35 cellular contexts compared by ENCODE assay signal in the genomic region with DNA sequence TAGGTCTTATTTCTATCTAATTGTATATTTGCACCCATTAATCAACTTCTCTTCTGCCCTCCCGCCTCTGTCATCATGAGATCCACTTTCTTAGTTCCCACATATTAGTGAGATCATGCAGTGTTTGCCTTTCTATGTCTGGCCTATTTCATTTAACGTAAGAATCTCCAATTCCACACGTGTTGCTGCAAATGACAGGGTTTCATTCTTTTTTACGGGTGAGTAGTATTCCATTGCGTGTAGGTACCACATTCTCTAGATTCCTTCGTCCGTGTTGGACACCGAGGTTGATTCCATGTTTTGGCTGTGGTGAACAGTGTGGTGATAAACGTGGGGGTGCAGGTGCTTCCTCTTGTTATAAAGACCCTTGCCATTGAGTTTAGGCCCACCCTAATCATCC.
"Had no signal": no experiment of that assay in that cellular context is flagged by ENCODE, and none has a peak within 500 bp of the region (broad histone marks: within the 10 kb centered on the region; RNA-seq: fewer than 3 reads in every experiment).

No MANE protein-coding gene starts in this region.

- H3K9me3 ChIP-seq: adrenal gland, body of pancreas, breast epithelium had no signal

- H3K27ac Mint-ChIP-seq: activated CD4-positive, alpha-beta memory T cell treated with anti-CD3 and anti-CD28 coated beads, Interleukin-2, amount 10 ng/mL, durations not matched to agents 7 days and 5 days; activated CD4-positive, alpha-beta T cell treated with anti-CD3 and anti-CD28 coated beads for 36 hours; activated CD4-positive, alpha-beta T cell treated with anti-CD3 and anti-CD28 coated beads, Interleukin-2, amount 10 ng/mL, durations not matched to agents 7 days and 5 days; activated CD8-positive, alpha-beta memory T cell treated with anti-CD3 and anti-CD28 coated beads, Interleukin-2, amount 10 ng/mL, durations not matched to agents 7 days and 5 days; activated CD8-positive, alpha-beta T cell treated with anti-CD3 and anti-CD28 coated beads, Interleukin-2, amount 10 ng/mL, durations not matched to agents 7 days and 5 days; activated naive CD4-positive, alpha-beta T cell treated with anti-CD3 and anti-CD28 coated beads, Interleukin-2, amount 10 ng/mL, durations not matched to agents 7 days and 5 days; activated naive CD4-positive, alpha-beta T cell treated with anti-CD3 and anti-CD28 coated beads, Interleukin-2, amount 50 U/mL, for 24 hours; activated naive CD8-positive, alpha-beta T cell; activated naive CD8-positive, alpha-beta T cell treated with anti-CD3 and anti-CD28 coated beads, Interleukin-2, amount 10 ng/mL, durations not matched to agents 7 days and 5 days; activated T-cell treated with anti-CD3 and anti-CD28 coated beads, Interleukin-2, amount 50 U/mL, for 24 hours; activated T-helper 2 cell treated with anti-CD3 and anti-CD28 coated beads, Interferon-gamma antibody, Interleukin-2, Interleukin-4, amounts not matched to agents 10 μg/mL and 5 μg/mL and 100 μg/mL, durations not matched to agents 14 hours and 24 hours and 36 hours; T-helper 1 cell treated with Interleukin-12 subunit alpha and Interleukin-12 subunit beta and Interleukin-4 antibody, amounts not matched to agents 30 μg/mL and 1 μg/mL, for 36 hours; T-helper 2 cell treated with Interferon-gamma antibody and Interleukin-4, amounts not matched to agents 5 μg/mL and 100 μg/mL, for 36 hours; WTC11 had no signal

- H3K36me3 ChIP-seq: adrenal gland, brain microvascular endothelial cell, breast epithelium, WERI-Rb-1 had no signal

- H3K27me3 Mint-ChIP-seq: activated CD4-positive, alpha-beta T cell treated with anti-CD3 and anti-CD28 coated beads for 36 hours; activated CD8-positive, alpha-beta memory T cell treated with anti-CD3 and anti-CD28 coated beads, Interleukin-2, amount 10 ng/mL, durations not matched to agents 7 days and 5 days; activated naive CD4-positive, alpha-beta T cell treated with anti-CD3 and anti-CD28 coated beads, Interleukin-2, amount 50 U/mL, for 24 hours; activated naive CD8-positive, alpha-beta T cell; activated naive CD8-positive, alpha-beta T cell treated with anti-CD3 and anti-CD28 coated beads, Interleukin-2, amount 10 ng/mL, durations not matched to agents 7 days and 5 days; activated T-cell treated with anti-CD3 and anti-CD28 coated beads, Interleukin-2, amount 50 U/mL, for 24 hours had no signal

- H3K27me3 ChIP-seq: adrenal gland, body of pancreas, brain microvascular endothelial cell, breast epithelium had no signal

- H3K9me3 Mint-ChIP-seq: activated CD4-positive, alpha-beta memory T cell treated with anti-CD3 and anti-CD28 coated beads, Interleukin-2, amount 10 ng/mL, durations not matched to agents 7 days and 5 days; activated naive CD4-positive, alpha-beta T cell treated with anti-CD3 and anti-CD28 coated beads, Interleukin-2, amount 10 ng/mL, durations not matched to agents 7 days and 5 days; activated naive CD4-positive, alpha-beta T cell treated with anti-CD3 and anti-CD28 coated beads, Interleukin-2, amount 50 U/mL, for 24 hours; activated naive CD8-positive, alpha-beta T cell treated with anti-CD3 and anti-CD28 coated beads, Interleukin-2, amount 10 ng/mL, durations not matched to agents 7 days and 5 days; activated T-cell treated with anti-CD3 and anti-CD28 coated beads, Interleukin-2, amount 50 U/mL, for 24 hours; activated T-helper 2 cell treated with anti-CD3 and anti-CD28 coated beads, Interferon-gamma antibody, Interleukin-2, Interleukin-4, amounts not matched to agents 10 μg/mL and 5 μg/mL and 100 μg/mL, durations not matched to agents 14 hours and 24 hours and 36 hours; T-helper 1 cell treated with Interleukin-12 subunit alpha and Interleukin-12 subunit beta and Interleukin-4 antibody, amounts not matched to agents 30 μg/mL and 1 μg/mL, for 36 hours; T-helper 2 cell treated with Interferon-gamma antibody and Interleukin-4, amounts not matched to agents 5 μg/mL and 100 μg/mL, for 36 hours; WTC11 had no signal

- H3K4me3 ChIP-seq: adrenal gland, body of pancreas, breast epithelium had no signal

- H3K4me3 Mint-ChIP-seq: activated CD4-positive, alpha-beta memory T cell treated with anti-CD3 and anti-CD28 coated beads, Interleukin-2, amount 10 ng/mL, durations not matched to agents 7 days and 5 days; activated CD4-positive, alpha-beta T cell treated with anti-CD3 and anti-CD28 coated beads for 36 hours; activated CD4-positive, alpha-beta T cell treated with anti-CD3 and anti-CD28 coated beads, Interleukin-2, amount 10 ng/mL, durations not matched to agents 7 days and 5 days; activated CD8-positive, alpha-beta memory T cell treated with anti-CD3 and anti-CD28 coated beads, Interleukin-2, amount 10 ng/mL, durations not matched to agents 7 days and 5 days; activated CD8-positive, alpha-beta T cell treated with anti-CD3 and anti-CD28 coated beads, Interleukin-2, amount 10 ng/mL, durations not matched to agents 7 days and 5 days; activated naive CD4-positive, alpha-beta T cell treated with anti-CD3 and anti-CD28 coated beads, Interleukin-2, amount 10 ng/mL, durations not matched to agents 7 days and 5 days; activated naive CD4-positive, alpha-beta T cell treated with anti-CD3 and anti-CD28 coated beads, Interleukin-2, amount 50 U/mL, for 24 hours; activated naive CD8-positive, alpha-beta T cell; activated naive CD8-positive, alpha-beta T cell treated with anti-CD3 and anti-CD28 coated beads, Interleukin-2, amount 10 ng/mL, durations not matched to agents 7 days and 5 days; activated T-cell treated with anti-CD3 and anti-CD28 coated beads, Interleukin-2, amount 50 U/mL, for 24 hours; T-helper 1 cell treated with Interleukin-12 subunit alpha and Interleukin-12 subunit beta and Interleukin-4 antibody, amounts not matched to agents 30 μg/mL and 1 μg/mL, for 36 hours; T-helper 2 cell treated with Interferon-gamma antibody and Interleukin-4, amounts not matched to agents 5 μg/mL and 100 μg/mL, for 36 hours; WTC11 had no signal

- H3K27ac ChIP-seq: adrenal gland, body of pancreas, brain microvascular endothelial cell, breast epithelium, WERI-Rb-1 had no signal

- H3K36me3 Mint-ChIP-seq: activated CD8-positive, alpha-beta memory T cell treated with anti-CD3 and anti-CD28 coated beads, Interleukin-2, amount 10 ng/mL, durations not matched to agents 7 days and 5 days; activated naive CD4-positive, alpha-beta T cell treated with anti-CD3 and anti-CD28 coated beads, Interleukin-2, amount 10 ng/mL, durations not matched to agents 7 days and 5 days; activated naive CD4-positive, alpha-beta T cell treated with anti-CD3 and anti-CD28 coated beads, Interleukin-2, amount 50 U/mL, for 24 hours; activated naive CD8-positive, alpha-beta T cell; activated naive CD8-positive, alpha-beta T cell treated with anti-CD3 and anti-CD28 coated beads, Interleukin-2, amount 10 ng/mL, durations not matched to agents 7 days and 5 days; WTC11 had no signal

- DNase-seq: activated CD4-positive, alpha-beta memory T cell treated with anti-CD3 and anti-CD28 coated beads, Interleukin-2, amount 10 ng/mL, durations not matched to agents 7 days and 5 days; activated CD4-positive, alpha-beta T cell treated with anti-CD3 and anti-CD28 coated beads for 1 hour; activated CD4-positive, alpha-beta T cell treated with anti-CD3 and anti-CD28 coated beads for 36 hours; activated CD4-positive, alpha-beta T cell treated with anti-CD3 and anti-CD28 coated beads for 48 hours; activated CD4-positive, alpha-beta T cell treated with anti-CD3 and anti-CD28 coated beads, Interleukin-2, amount 10 ng/mL, durations not matched to agents 7 days and 5 days; activated CD4-positive, alpha-beta T cell treated with anti-CD3 and anti-CD28 coated beads, Interleukin-2, amount 50 U/mL, for 48 hours; activated CD4-positive, CD25-positive, alpha-beta regulatory T cell; activated CD8-positive, alpha-beta memory T cell treated with anti-CD3 and anti-CD28 coated beads for 24 hours; activated CD8-positive, alpha-beta memory T cell treated with anti-CD3 and anti-CD28 coated beads, Interleukin-2, amount 10 ng/mL, durations not matched to agents 7 days and 5 days; activated CD8-positive, alpha-beta memory T cell treated with anti-CD3 and anti-CD28 coated beads, Interleukin-2, amount 50 U/mL, for 48 hours; activated CD8-positive, alpha-beta T cell treated with anti-CD3 and anti-CD28 coated beads, Interleukin-2, amount 10 ng/mL, durations not matched to agents 7 days and 5 days; activated effector memory CD4-positive, alpha-beta T cell treated with Interleukin-2 at 50 U/mL for 16 hours; activated gamma-delta T cell; activated naive CD4-positive, alpha-beta T cell treated with anti-CD3 and anti-CD28 coated beads, Interleukin-2, amount 10 ng/mL, durations not matched to agents 7 days and 5 days; activated naive CD4-positive, alpha-beta T cell treated with Interleukin-2 at 50 U/mL for 16 hours; activated naive CD8-positive, alpha-beta T cell treated with anti-CD3 and anti-CD28 coated beads, Interleukin-2, amount 10 ng/mL, durations not matched to agents 7 days and 5 days; activated T-cell treated with anti-CD3 and anti-CD28 coated beads, Interleukin-2, amount 50 U/mL, for 24 hours; activated T-cell treated with anti-CD3 and anti-CD28 coated beads, Interleukin-2, amount 50 U/mL, for 48 hours; adrenal gland; amniotic stem cell; aorta; body of pancreas; brain microvascular endothelial cell; central memory CD4-positive, alpha-beta T cell; T-helper 1 cell; T-helper 2 cell; T-helper 9 cell; WERI-Rb-1 had no signal
